ENCODE assay signal across 8 cellular contexts in genomic region chrX:104165894-104166734, GRCh38. TPM values are rescaled to one million over a fixed set of nuclear protein-coding genes. Genes with fewer than 3 reads are reported as not detected.
DNase-seq lines count a peak whose midpoint lies in the region; ATAC-seq and TF ChIP-seq lines count a peak whose summit lies in the region.

FAM199X (plus strand) TSS chrX:104166453; CDS start chrX:104166786, 333 bp downstream.

- DNase-seq in ELR (ENCODE audit: low read depth) (peak; percentile 89), GOT3 (lab: John Stamatoyannopoulos, UW) (peak; percentile 70), RPMI8226 (peak; percentile 90), fibroblast of mammary gland (ENCODE audit: low read depth) (peak; percentile 83)
- DNase-seq in natural killer cell treated with Interleukin-12 subunit alpha and Interleukin-12 subunit beta and Interleukin-15 and Interleukin-18, amount 100 ng/mL, for 72 hours (ENCODE audit: low spot score) = peak; percentile 93
- DNase-seq in stimulated activated naive CD4-positive, alpha-beta T cell treated with Interleukin-2 at 50 U/mL for 16 hours (lab: John Stamatoyannopoulos, UW) = peak; percentile 79

- peak within 1 kb of the TSS; percentile 79 for H3K27ac Mint-ChIP-seq in activated T-helper 17 cell treated with anti-CD3 and anti-CD28 coated beads, Interleukin-2, amount 50 U/mL, for 72 hours
- H3K27ac Mint-ChIP-seq in natural killer cell treated with Interleukin-12 subunit alpha and Interleukin-12 subunit beta and Interleukin-15 and Interleukin-18, amount 100 ng/mL, for 72 hours = peak within 1 kb of the TSS; percentile 69 to 84

- TF ChIP-seq CTCF in LNCAP (IDR thresholded peaks at IDR 0.05) = peak; percentile 40
- peak; percentile 35 for TF ChIP-seq CTCF in fibroblast of mammary gland (conservative IDR thresholded peaks at IDR 0.05; ENCODE audit: control insufficient read depth, insufficient read depth, low read depth, low read length)

- H3K9me3 Mint-ChIP-seq in activated T-helper 17 cell treated with anti-CD3 and anti-CD28 coated beads, Interleukin-2, amount 50 U/mL, for 72 hours = no peaks in the 10 kb centered on the region
- no peaks in the 10 kb centered on the region for H3K9me3 Mint-ChIP-seq in natural killer cell treated with Interleukin-12 subunit alpha and Interleukin-12 subunit beta and Interleukin-15 and Interleukin-18, amount 100 ng/mL, for 72 hours

- peak; percentile 96 for ATAC-seq in activated T-helper 17 cell treated with anti-CD3 and anti-CD28 coated beads, Interleukin-2, amount 50 U/mL, for 72 hours (replicated peaks)
- peak; percentile 98 for ATAC-seq in natural killer cell treated with Interleukin-12 subunit alpha and Interleukin-12 subunit beta and Interleukin-15 and Interleukin-18, amount 100 ng/mL, for 72 hours

- H3K4me3 Mint-ChIP-seq in activated T-helper 17 cell treated with anti-CD3 and anti-CD28 coated beads, Interleukin-2, amount 50 U/mL, for 72 hours = peak within 1 kb of the TSS; percentile 87
- peak within 1 kb of the TSS; percentile 92 for H3K4me3 Mint-ChIP-seq in natural killer cell treated with Interleukin-12 subunit alpha and Interleukin-12 subunit beta and Interleukin-15 and Interleukin-18, amount 100 ng/mL, for 72 hours

- H3K4me3 ChIP-seq in fibroblast of mammary gland (ENCODE audit: control insufficient read depth, low read depth, low read length) = peak within 1 kb of the TSS; percentile 73

- H3K4me1 Mint-ChIP-seq in activated T-helper 17 cell treated with anti-CD3 and anti-CD28 coated beads, Interleukin-2, amount 50 U/mL, for 72 hours = peaks cover 16% of the 10 kb centered on the region
- peaks cover 28 to 38% of the 10 kb centered on the region in 2 donors for H3K4me1 Mint-ChIP-seq in natural killer cell treated with Interleukin-12 subunit alpha and Interleukin-12 subunit beta and Interleukin-15 and Interleukin-18, amount 100 ng/mL, for 72 hours (ENCODE audit: low read depth in 2 of 2)

- H3K36me3 Mint-ChIP-seq in activated T-helper 17 cell treated with anti-CD3 and anti-CD28 coated beads, Interleukin-2, amount 50 U/mL, for 72 hours (ENCODE audit: low read depth) = peaks cover 30% of the 10 kb centered on the region
- H3K36me3 Mint-ChIP-seq in natural killer cell treated with Interleukin-12 subunit alpha and Interleukin-12 subunit beta and Interleukin-15 and Interleukin-18, amount 100 ng/mL, for 72 hours = peaks cover 4% of the 10 kb centered on the region

- no peaks in the 10 kb centered on the region for H3K27me3 Mint-ChIP-seq in activated T-helper 17 cell treated with anti-CD3 and anti-CD28 coated beads, Interleukin-2, amount 50 U/mL, for 72 hours
- H3K27me3 Mint-ChIP-seq in natural killer cell treated with Interleukin-12 subunit alpha and Interleukin-12 subunit beta and Interleukin-15 and Interleukin-18, amount 100 ng/mL, for 72 hours = peaks cover 0 to 7% of the 10 kb centered on the region in 2 donors

RNA-seq across cellular contexts. Expression of gene FAM199X, which starts in this region (rescaled TPM):
- total RNA-seq in activated T-helper 17 cell treated with anti-CD3 and anti-CD28 coated beads, Interleukin-2, amount 50 U/mL, for 72 hours = 1 to 10 TPM; 9.6 TPM
- 10 to 100 TPM in 1 of 2 donors, 1 to 10 TPM in 1; 9.0 to 10.3 TPM for total RNA-seq in natural killer cell treated with Interleukin-12 subunit alpha and Interleukin-12 subunit beta and Interleukin-15 and Interleukin-18, amount 100 ng/mL, for 72 hours

Comparison
In these comparisons a context has a peak if more than half of its experiments do, and no peak if none do; other contexts are left out.
1. Peak in every context shown above with its lines: DNase-seq, ATAC-seq and H3K4me3 ChIP-seq.